1 cellular context compared by ENCODE assay signal in the genomic region with DNA sequence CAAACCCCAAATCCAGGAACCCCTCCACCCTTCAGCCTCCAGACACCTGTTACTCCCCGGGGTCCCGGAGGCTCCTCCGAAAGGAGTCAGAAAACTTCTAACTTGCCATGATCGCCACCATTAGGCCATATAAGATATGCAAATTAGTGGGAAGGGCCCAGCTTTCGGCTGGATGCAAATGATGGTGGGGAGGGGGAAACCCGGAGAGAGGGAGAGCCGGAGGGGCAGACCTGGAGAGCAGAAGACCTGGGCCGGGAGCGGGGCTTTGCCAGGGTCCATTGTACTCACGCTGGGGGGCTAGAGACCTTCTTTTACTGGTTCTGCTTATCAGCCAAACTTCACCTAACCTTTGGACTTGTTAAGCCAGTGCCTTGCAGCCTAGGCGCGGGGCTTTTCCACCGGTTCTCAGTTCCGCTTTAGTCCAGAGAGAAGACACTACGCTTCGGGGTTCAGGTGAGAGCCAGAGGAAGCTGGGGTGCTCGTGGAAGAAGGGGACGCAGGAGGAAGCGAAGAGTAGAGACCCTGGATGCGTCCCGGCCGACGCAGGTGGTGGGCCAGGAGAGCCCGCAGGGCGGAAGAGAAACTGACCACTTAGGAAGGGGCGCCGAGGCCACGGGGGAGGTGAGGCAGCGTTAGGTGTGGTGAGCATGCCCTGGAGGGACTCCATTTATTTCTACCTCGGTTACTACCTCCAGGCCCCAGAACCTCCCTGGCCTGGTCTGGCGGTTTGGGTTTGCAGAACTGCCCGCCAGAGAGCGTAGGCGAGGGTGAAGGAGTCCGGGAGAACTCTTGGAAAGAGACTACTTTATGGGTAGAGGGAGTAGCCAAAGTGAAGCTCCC.
TF ChIP-seq lines count a peak whose summit lies in the region.

A gene with protein sequence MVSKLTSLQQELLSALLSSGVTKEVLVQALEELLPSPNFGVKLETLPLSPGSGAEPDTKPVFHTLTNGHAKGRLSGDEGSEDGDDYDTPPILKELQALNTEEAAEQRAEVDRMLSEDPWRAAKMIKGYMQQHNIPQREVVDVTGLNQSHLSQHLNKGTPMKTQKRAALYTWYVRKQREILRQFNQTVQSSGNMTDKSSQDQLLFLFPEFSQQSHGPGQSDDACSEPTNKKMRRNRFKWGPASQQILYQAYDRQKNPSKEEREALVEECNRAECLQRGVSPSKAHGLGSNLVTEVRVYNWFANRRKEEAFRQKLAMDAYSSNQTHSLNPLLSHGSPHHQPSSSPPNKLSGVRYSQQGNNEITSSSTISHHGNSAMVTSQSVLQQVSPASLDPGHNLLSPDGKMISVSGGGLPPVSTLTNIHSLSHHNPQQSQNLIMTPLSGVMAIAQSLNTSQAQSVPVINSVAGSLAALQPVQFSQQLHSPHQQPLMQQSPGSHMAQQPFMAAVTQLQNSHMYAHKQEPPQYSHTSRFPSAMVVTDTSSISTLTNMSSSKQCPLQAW (minus strand): TSS at position 99 of the 840 bp plus-strand sequence. CDS start 175 bp downstream, outside the sequence.

TF ChIP-seq in GM23338, 12 proteins besides CTCF, POLR2A, EP300 and RAD21 (continued from another document):
- TF ChIP-seq, protein P1, sequence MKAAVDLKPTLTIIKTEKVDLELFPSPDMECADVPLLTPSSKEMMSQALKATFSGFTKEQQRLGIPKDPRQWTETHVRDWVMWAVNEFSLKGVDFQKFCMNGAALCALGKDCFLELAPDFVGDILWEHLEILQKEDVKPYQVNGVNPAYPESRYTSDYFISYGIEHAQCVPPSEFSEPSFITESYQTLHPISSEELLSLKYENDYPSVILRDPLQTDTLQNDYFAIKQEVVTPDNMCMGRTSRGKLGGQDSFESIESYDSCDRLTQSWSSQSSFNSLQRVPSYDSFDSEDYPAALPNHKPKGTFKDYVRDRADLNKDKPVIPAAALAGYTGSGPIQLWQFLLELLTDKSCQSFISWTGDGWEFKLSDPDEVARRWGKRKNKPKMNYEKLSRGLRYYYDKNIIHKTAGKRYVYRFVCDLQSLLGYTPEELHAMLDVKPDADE (IDR thresholded peaks at IDR 0.05): no peak
- TF ChIP-seq ZNF331 (CRISPR knock-in tag; IDR thresholded peaks at IDR 0.05; ENCODE audit: low read depth) (no peak), JUNB (IDR thresholded peaks at IDR 0.05; ENCODE audit: unreplicated experiment) (no peak), STAT1 (IDR thresholded peaks at IDR 0.05; ENCODE audit: unreplicated experiment) (no peak), EZH2 (IDR thresholded peaks at IDR 0.05; ENCODE audit: low read depth, unreplicated experiment) (peak; percentile 87)
